In the genomic region with DNA sequence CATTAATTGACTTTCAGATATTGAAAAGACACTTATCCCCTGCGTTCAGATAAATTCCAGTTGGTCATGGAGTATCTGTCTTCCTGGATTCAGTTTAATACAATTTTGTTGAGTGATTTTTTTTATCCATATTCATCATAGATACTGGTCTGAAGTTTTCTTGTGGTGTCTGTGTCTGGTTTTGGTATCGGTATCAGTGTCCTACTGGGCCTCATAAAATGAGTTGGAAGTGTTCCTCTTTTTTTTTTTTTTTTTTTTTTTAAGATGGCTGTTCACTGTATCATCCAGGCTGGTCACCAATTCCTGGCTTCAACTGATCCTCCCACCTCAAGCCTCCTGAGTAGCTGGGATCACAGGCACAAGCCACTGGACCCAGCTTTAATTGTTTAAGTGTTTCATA, we compare ENCODE assay signal across 21 cellular contexts. TPM values are rescaled to one million over a fixed set of nuclear protein-coding genes. Genes with fewer than 3 reads are reported as not detected.
A peak's percentile ranks its signal among the peaks of the same experiment; 100 is the strongest.
DNase-seq lines count a peak whose midpoint lies in the region; ATAC-seq, FAIRE-seq and TF ChIP-seq lines count a peak whose summit lies in the region.
"Had no signal": no experiment of that assay in that cellular context is flagged by ENCODE, and none has a peak within 500 bp of the region (broad histone marks: within the 10 kb centered on the region; RNA-seq: fewer than 3 reads in every experiment).

No MANE protein-coding gene starts in this region.

- H3K9ac ChIP-seq in endothelial cell of umbilical vein (replicated peaks; ENCODE audit: extremely low read depth, insufficient read depth, low read length): no peak overlapping the region

- DNase-seq in activated naive CD4-positive, alpha-beta T cell treated with anti-CD3 and anti-CD28 coated beads, Interleukin-2, amount 50 U/mL, for 72 hours (ENCODE audit: low spot score in 2 of 2): no peak
- no peak for DNase-seq in Panc1 (ENCODE audit: low read depth, low spot score)
- no peak for DNase-seq in endothelial cell of umbilical vein (ENCODE audit: low read depth, low spot score)
- DNase-seq in HT-29 (ENCODE audit: low spot score): no peak
- DNase-seq in GM10248 (ENCODE audit: extremely low spot score): no peak
- DNase-seq: activated CD4-positive, CD25-positive, alpha-beta regulatory T cell; EL; foreskin fibroblast; hypothalamus; Kasumi-1; kidney; naive B cell; NCI-H69; retina had no signal

- in situ Hi-C loops in Panc1 (cut with HindIII; ENCODE audit: low pct_unique_long_range_greater_than_20kb, low sequenced_read_pairs): no loop called here

- peak overlapping the region; percentile 27 for H3K4me3 Mint-ChIP-seq in activated naive CD4-positive, alpha-beta T cell treated with anti-CD3 and anti-CD28 coated beads, Interleukin-2, amount 50 U/mL, for 24 hours
- peak overlapping the region; percentile 36 for H3K4me3 Mint-ChIP-seq in stimulated activated memory B cell treated with anti-CD40 and anti-IgM and Interleukin-4, amounts not matched to agents 10 μg/mL and 1 μg/mL and 100 μg/mL, for 72 hours

- H3K27ac ChIP-seq in Panc1 (ENCODE audit: low read length): no peak overlapping the region
- H3K27ac ChIP-seq in endothelial cell of umbilical vein (ENCODE audit: insufficient read depth, low read depth, low read length): no peak overlapping the region
- H3K27ac ChIP-seq: ascending aorta, SJSA1, tibial nerve had no signal

- H3K9me3 ChIP-seq in Panc1 (ENCODE audit: control insufficient read depth, insufficient read depth, low read depth, low read length) (peaks cover 17% of the 10 kb centered on the region; the same call in 1 of the 2 replicates), endothelial cell of umbilical vein (replicated peaks; ENCODE audit: control insufficient read depth, insufficient read depth, low read length) (no peaks in the 10 kb centered on the region)

- H3K36me3 Mint-ChIP-seq in activated naive CD4-positive, alpha-beta T cell treated with anti-CD3 and anti-CD28 coated beads, Interleukin-2, amount 50 U/mL, for 24 hours: peaks cover 43% of the 10 kb centered on the region
- H3K36me3 Mint-ChIP-seq in activated naive CD4-positive, alpha-beta T cell treated with anti-CD3 and anti-CD28 coated beads, Interleukin-2, amount 50 U/mL, for 72 hours: peaks cover 63 to 66% of the 10 kb centered on the region in 2 donors
- peaks cover 64% of the 10 kb centered on the region for H3K36me3 Mint-ChIP-seq in stimulated activated memory B cell treated with anti-CD40 and anti-IgM and Interleukin-4, amounts not matched to agents 10 μg/mL and 1 μg/mL and 100 μg/mL, for 72 hours

- H3K4me1 ChIP-seq in Panc1 (ENCODE audit: control insufficient read depth, insufficient read depth, low read length): peaks cover 8% of the 10 kb centered on the region
- H3K4me1 ChIP-seq in endothelial cell of umbilical vein (ENCODE audit: control insufficient read depth, extremely low read depth, insufficient read depth, low read length): peaks cover 29% of the 10 kb centered on the region

- BruUV-seq in Panc1 (replicated peaks; lab: Mats Ljungman, UMichigan) (TSS peak; percentile 46), endothelial cell of umbilical vein (replicated peaks; lab: Mats Ljungman, UMichigan) (no TSS peak)

- H3K9me1 ChIP-seq in endothelial cell of umbilical vein (replicated peaks; ENCODE audit: control insufficient read depth, extremely low read depth, insufficient read depth, low read length): no peaks in the 10 kb centered on the region

- ATAC-seq in activated naive CD4-positive, alpha-beta T cell treated with anti-CD3 and anti-CD28 coated beads, Interleukin-2, amount 50 U/mL, for 72 hours: no peak
- no peak for ATAC-seq in Panc1
- no peak for ATAC-seq in stimulated activated memory B cell treated with anti-CD40 and anti-IgM and Interleukin-4, amounts not matched to agents 10 μg/mL and 1 μg/mL and 100 μg/mL, for 72 hours
- ATAC-seq in HG03342 (IDR thresholded peaks at IDR 0.05; ENCODE audit: unreplicated experiment): no peak

- no peak for TF ChIP-seq CTCF in Panc1 (IDR thresholded peaks at IDR 0.05)
- no peak for TF ChIP-seq CTCF in endothelial cell of umbilical vein (IDR thresholded peaks at IDR 0.05; ENCODE audit: extremely low read depth in 1 of 2, insufficient read depth in 1 of 2, low read depth in 1 of 2, low read length in 2 of 2)
- TF ChIP-seq CTCF in GM10248 (IDR thresholded peaks at IDR 0.05; ENCODE audit: control extremely low read depth, extremely low read depth, low read depth, missing control alignments): no peak

- no peak overlapping the region for H2AFZ ChIP-seq in endothelial cell of umbilical vein (ENCODE audit: low read depth, low read length)

- no peaks in the 10 kb centered on the region for H3K36me3 ChIP-seq in Panc1 (ENCODE audit: control insufficient read depth, insufficient read depth, low read length)
- H3K36me3 ChIP-seq in endothelial cell of umbilical vein (ENCODE audit: control insufficient read depth in 2 of 2, extremely low read depth in 1 of 2, insufficient read depth in 2 of 2, low read length in 2 of 2): peaks cover 4% of the 10 kb centered on the region in 2 experiments

- peak overlapping the region; percentile 29 for H3K4me2 ChIP-seq in endothelial cell of umbilical vein (ENCODE audit: insufficient read depth, low read length)

- no peaks in the 10 kb centered on the region for H3K9me3 Mint-ChIP-seq in activated naive CD4-positive, alpha-beta T cell treated with anti-CD3 and anti-CD28 coated beads, Interleukin-2, amount 50 U/mL, for 24 hours
- H3K9me3 Mint-ChIP-seq in activated naive CD4-positive, alpha-beta T cell treated with anti-CD3 and anti-CD28 coated beads, Interleukin-2, amount 50 U/mL, for 72 hours: peaks cover 17 to 34% of the 10 kb centered on the region in 2 donors
- H3K9me3 Mint-ChIP-seq in stimulated activated memory B cell treated with anti-CD40 and anti-IgM and Interleukin-4, amounts not matched to agents 10 μg/mL and 1 μg/mL and 100 μg/mL, for 72 hours: peaks cover 11% of the 10 kb centered on the region

- dilution Hi-C loops in endothelial cell of umbilical vein (cut with MboI; ENCODE audit: extremely low pct_ligation_motif_present, low sequenced_read_pairs): no loop called here

- FAIRE-seq in endothelial cell of umbilical vein (lab: Jason Lieb, UNC): peak; percentile 21
- FAIRE-seq: colon, kidney had no signal

- no peaks in the 10 kb centered on the region for H3K27me3 Mint-ChIP-seq in activated naive CD4-positive, alpha-beta T cell treated with anti-CD3 and anti-CD28 coated beads, Interleukin-2, amount 50 U/mL, for 24 hours
- H3K27me3 Mint-ChIP-seq in stimulated activated memory B cell treated with anti-CD40 and anti-IgM and Interleukin-4, amounts not matched to agents 10 μg/mL and 1 μg/mL and 100 μg/mL, for 72 hours: no peaks in the 10 kb centered on the region
- H3K27me3 Mint-ChIP-seq: naive B cell had no signal

- no peak for TF ChIP-seq POLR2A in endothelial cell of umbilical vein (IDR thresholded peaks at IDR 0.05; ENCODE audit: low read depth, low read length)

- H3K4me3 ChIP-seq in Panc1 (ENCODE audit: low read depth in 2 of 2, low read length in 2 of 2): no peak overlapping the region
- no peak overlapping the region for H3K4me3 ChIP-seq in endothelial cell of umbilical vein (replicated peaks in 1 of 3; ENCODE audit: insufficient read depth in 1 of 3, low read depth in 1 of 3, low read length in 3 of 3)
- H3K4me3 ChIP-seq: ascending aorta, SJSA1, tibial nerve had no signal

- peaks cover 50% of the 10 kb centered on the region for H3K79me2 ChIP-seq in endothelial cell of umbilical vein (ENCODE audit: control insufficient read depth, insufficient read depth, low read length)

- CTCF ChIA-PET in Panc1 (lab: Charles Lee) (no interaction called here), endothelial cell of umbilical vein (lab: Charles Lee) (no interaction called here), GM10248 (lab: Yijun Ruan, JAX) (interaction anchor here (2.4 kb wide), 1 partner anchor 57 kb away, joined by 5 read pairs; no protein-coding TSS in a partner anchor)

- no peak overlapping the region for H3K27ac Mint-ChIP-seq in activated naive CD4-positive, alpha-beta T cell treated with anti-CD3 and anti-CD28 coated beads, Interleukin-2, amount 50 U/mL, for 24 hours
- no peak overlapping the region for H3K27ac Mint-ChIP-seq in activated naive CD4-positive, alpha-beta T cell treated with anti-CD3 and anti-CD28 coated beads, Interleukin-2, amount 50 U/mL, for 72 hours
- peak overlapping the region; percentile 61 for H3K27ac Mint-ChIP-seq in stimulated activated memory B cell treated with anti-CD40 and anti-IgM and Interleukin-4, amounts not matched to agents 10 μg/mL and 1 μg/mL and 100 μg/mL, for 72 hours

- H3K4me1 Mint-ChIP-seq in activated naive CD4-positive, alpha-beta T cell treated with anti-CD3 and anti-CD28 coated beads, Interleukin-2, amount 50 U/mL, for 24 hours: peaks cover 44% of the 10 kb centered on the region
- peaks cover 52% of the 10 kb centered on the region for H3K4me1 Mint-ChIP-seq in stimulated activated memory B cell treated with anti-CD40 and anti-IgM and Interleukin-4, amounts not matched to agents 10 μg/mL and 1 μg/mL and 100 μg/mL, for 72 hours

- H3K27me3 ChIP-seq in Panc1 (ENCODE audit: control insufficient read depth, insufficient read depth, low read length) (no peaks in the 10 kb centered on the region), endothelial cell of umbilical vein (ENCODE audit: control insufficient read depth in 2 of 2, insufficient read depth in 2 of 2, low read length in 2 of 2) (no peaks in the 10 kb centered on the region)
- H3K27me3 ChIP-seq: ascending aorta, SJSA1, tibial nerve had no signal

- intact Hi-C loops in Panc1 (cut with micrococcal nuclease; ENCODE audit: unreplicated experiment): no loop called here
- intact Hi-C loops in endothelial cell of umbilical vein (cut with micrococcal nuclease): no loop called here

- H4K20me1 ChIP-seq in endothelial cell of umbilical vein (replicated peaks; ENCODE audit: control insufficient read depth, extremely low read depth, insufficient read depth, low read length): no peaks in the 10 kb centered on the region

- POLR2A ChIA-PET in Panc1 (lab: Charles Lee) (no interaction called here), endothelial cell of umbilical vein (lab: Charles Lee) (interaction anchor here (0.6 kb wide), 1 partner anchor 11 kb away, joined by 4 read pairs; no protein-coding TSS in a partner anchor), GM10248 (lab: Yijun Ruan, JAX) (no interaction called here)

RNA-seq across cellular contexts. Expression of a gene that starts 2.9 kb away (rescaled TPM):
- total RNA-seq in activated naive CD4-positive, alpha-beta T cell treated with anti-CD3 and anti-CD28 coated beads, Interleukin-2, amount 50 U/mL, for 72 hours: 10 to 100 TPM; 38.1 to 40.6 TPM
- 24.8 TPM for total RNA-seq in Panc1 (2021; ENCODE audit: unreplicated experiment)
- 21.4 TPM for polyA plus RNA-seq in Panc1 (2012; ENCODE audit: insufficient read length)
- total RNA-seq in endothelial cell of umbilical vein: 25.5 and 30.6 TPM in 2 replicates
- 8.1 and 8.2 TPM in 2 replicates for polyA plus RNA-seq in endothelial cell of umbilical vein
- polyA plus RNA-seq in endothelial cell of umbilical vein (2011; cell fraction: cytosol; rRNA removed): 9.7 and 9.9 TPM in 2 replicates
- 16.6 and 16.8 TPM in 2 replicates for polyA plus RNA-seq in endothelial cell of umbilical vein (2011; cell fraction: nucleus; rRNA removed)
- 16.2 and 17.5 TPM in 2 replicates for polyA plus RNA-seq in endothelial cell of umbilical vein (2012)
- 15.5 and 17.0 TPM in 2 replicates for polyA minus RNA-seq in endothelial cell of umbilical vein
- polyA minus RNA-seq in endothelial cell of umbilical vein (2011; cell fraction: cytosol; rRNA and poly(A)+ RNA removed): 72.9 TPM
- polyA minus RNA-seq in endothelial cell of umbilical vein (2011; cell fraction: nucleus; rRNA and poly(A)+ RNA removed): 13.3 and 15.1 TPM in 2 replicates
- total RNA-seq in HT-29 (2014; rRNA removed; shearing (Covaris generic)): 28.5 and 29.7 TPM in 2 replicates

RNA-seq across cellular contexts. Expression of a gene that starts 51.0 kb away (rescaled TPM):
- 10 to 100 TPM; 39.8 to 46.7 TPM for total RNA-seq in activated naive CD4-positive, alpha-beta T cell treated with anti-CD3 and anti-CD28 coated beads, Interleukin-2, amount 50 U/mL, for 72 hours
- total RNA-seq in Panc1 (2021; ENCODE audit: unreplicated experiment) (38.0 TPM), endothelial cell of umbilical vein (36.5 and 39.5 TPM in 2 replicates)
- polyA plus RNA-seq in Panc1 (2012; ENCODE audit: insufficient read length): 36.0 TPM
- polyA plus RNA-seq in endothelial cell of umbilical vein: 56.6 and 56.7 TPM in 2 replicates
- 47.6 and 49.4 TPM in 2 replicates for polyA plus RNA-seq in endothelial cell of umbilical vein (2011; cell fraction: cytosol; rRNA removed)
- polyA plus RNA-seq in endothelial cell of umbilical vein (2011; cell fraction: nucleus; rRNA removed): 73.5 and 74.6 TPM in 2 replicates
- polyA plus RNA-seq in endothelial cell of umbilical vein (2012): 32.0 and 33.4 TPM in 2 replicates
- 33.8 and 40.7 TPM in 2 replicates for polyA minus RNA-seq in endothelial cell of umbilical vein
- 29.9 TPM for polyA minus RNA-seq in endothelial cell of umbilical vein (2011; cell fraction: cytosol; rRNA and poly(A)+ RNA removed)
- 9.7 and 10.6 TPM in 2 replicates for polyA minus RNA-seq in endothelial cell of umbilical vein (2011; cell fraction: nucleus; rRNA and poly(A)+ RNA removed)
- total RNA-seq in HT-29 (2014; rRNA removed; shearing (Covaris generic)): 53.0 and 60.4 TPM in 2 replicates
